9 cellular contexts compared by ENCODE assay signal in the genomic region with DNA sequence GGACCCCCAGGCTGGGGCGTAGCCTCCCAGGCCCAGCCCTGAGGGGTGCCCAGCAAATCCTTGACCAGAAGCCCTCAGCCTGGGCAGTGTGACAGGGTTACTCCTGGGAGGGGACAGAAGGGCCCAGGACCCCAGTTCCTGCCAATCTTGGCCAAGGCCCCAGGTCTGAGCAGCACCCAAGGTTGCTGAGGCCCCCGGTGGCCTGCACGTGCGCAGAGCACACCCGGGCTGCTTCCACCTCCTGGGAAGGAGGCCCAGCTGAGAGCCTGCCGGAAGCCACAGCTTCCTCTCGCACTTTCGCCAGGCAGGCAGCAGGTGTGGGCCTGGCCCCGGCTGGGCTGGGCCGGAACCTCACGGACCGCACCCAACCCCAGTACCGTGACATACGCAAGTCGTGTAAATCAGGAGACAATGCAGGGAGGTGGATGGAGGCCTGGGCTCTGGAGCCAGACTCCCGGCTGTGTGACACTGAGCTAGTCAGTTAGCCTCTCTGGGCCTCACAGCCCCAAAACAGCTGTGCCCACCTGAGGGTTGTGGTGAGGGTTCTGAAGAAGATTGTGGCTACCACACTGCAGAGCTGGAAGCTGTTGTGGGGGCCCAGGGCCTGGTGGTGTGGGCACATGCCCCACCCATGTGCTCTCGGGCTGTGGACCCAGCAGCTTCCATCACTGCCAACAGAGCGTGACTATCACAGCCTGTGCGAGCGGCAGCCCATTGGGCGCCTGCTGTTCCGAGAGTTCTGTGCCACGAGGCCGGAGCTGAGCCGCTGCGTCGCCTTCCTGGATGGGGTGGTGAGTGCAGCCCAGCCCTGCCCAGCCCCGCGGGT. TPM values are rescaled to one million over a fixed set of nuclear protein-coding genes. Genes with fewer than 3 reads are reported as not detected.
DNase-seq lines count a peak whose midpoint lies in the region; ATAC-seq and TF ChIP-seq lines count a peak whose summit lies in the region.
"Had no signal": no experiment of that assay in that cellular context is flagged by ENCODE, and none has a peak within 500 bp of the region (broad histone marks: within the 10 kb centered on the region; RNA-seq: fewer than 3 reads in every experiment).

No MANE protein-coding gene starts in this region.

- H3K14ac ChIP-seq in mesenchymal stem cell (ENCODE audit: low read length in 2 of 2) = no peak overlapping the region

- H3K18ac ChIP-seq in mesenchymal stem cell (ENCODE audit: low read depth in 1 of 2, low read length in 2 of 2) = no peak overlapping the region

- no peaks in the 10 kb centered on the region for H3K9me3 Mint-ChIP-seq in activated naive CD8-positive, alpha-beta T cell treated with anti-CD3 and anti-CD28 coated beads, Interleukin-2, amount 10 ng/mL, durations not matched to agents 7 days and 5 days

- H3K27ac ChIP-seq in OCI-LY3 (ENCODE audit: low read length) = peak overlapping the region; percentile 42
- H3K27ac ChIP-seq in psoas muscle = peak overlapping the region; percentile 42
- no peak overlapping the region for H3K27ac ChIP-seq in mesenchymal stem cell (ENCODE audit: low read length, poor library complexity, severe bottlenecking)

- TF ChIP-seq CTCF in OCI-LY3 (IDR thresholded peaks at IDR 0.05; ENCODE audit: low read depth, low read length) (no peak), psoas muscle (IDR thresholded peaks at IDR 0.05) (no peak)

- no peak overlapping the region for H2AFZ ChIP-seq in OCI-LY3 (ENCODE audit: low read depth, low read length)
- H2AFZ ChIP-seq in mesenchymal stem cell (ENCODE audit: low read depth, low read length) = no peak overlapping the region

- H3K4ac ChIP-seq in mesenchymal stem cell (ENCODE audit: low read depth in 1 of 2, low read length in 2 of 2) = peak overlapping the region in 1 of 2 experiments; percentile 13

- peak overlapping the region; percentile 83 for H3K27ac Mint-ChIP-seq in activated naive CD8-positive, alpha-beta T cell treated with anti-CD3 and anti-CD28 coated beads, Interleukin-2, amount 10 ng/mL, durations not matched to agents 7 days and 5 days

- H4K20me1 ChIP-seq in OCI-LY3 (ENCODE audit: insufficient read depth, low read length) = peaks cover 21% of the 10 kb centered on the region

- H2AK5ac ChIP-seq in mesenchymal stem cell (ENCODE audit: low read length, severe bottlenecking) = no peak overlapping the region

- H3K4me3 ChIP-seq in OCI-LY3 (ENCODE audit: low read length) (peak overlapping the region; percentile 12; the same call in 1 of the 2 replicates), psoas muscle (no peak overlapping the region), mesenchymal stem cell (ENCODE audit: insufficient read depth in 1 of 2, low read depth in 1 of 2, low read length in 2 of 2) (no peak overlapping the region)

- no peak overlapping the region for H2BK5ac ChIP-seq in mesenchymal stem cell (ENCODE audit: low read depth, low read length, poor library complexity, severe bottlenecking)

- TF ChIP-seq POLR2A in erythroblast (IDR thresholded peaks at IDR 0.05; ENCODE audit: low read length) = no peak

- POLR2A ChIA-PET in activated naive CD8-positive, alpha-beta T cell treated with anti-CD3 and anti-CD28 coated beads, Interleukin-2, amount 10 ng/mL, durations not matched to agents 7 days and 5 days (lab: Charles Lee) = interaction anchor here (0.5 to 10.7 kb wide), 20 partner anchors 8 to 130 kb away, joined by 3 to 312 read pairs (median 4); a partner anchor contains a TSS

- ATAC-seq in GM18502 (IDR thresholded peaks at IDR 0.05; ENCODE audit: poor library complexity, unreplicated experiment) (peak; percentile 60), HG02678 (IDR thresholded peaks at IDR 0.05; ENCODE audit: unreplicated experiment) (peak; percentile 45), psoas muscle (peak; percentile 15 to 56 (median 38))
- ATAC-seq in activated naive CD8-positive, alpha-beta T cell treated with anti-CD3 and anti-CD28 coated beads, Interleukin-2, amount 10 ng/mL, durations not matched to agents 7 days and 5 days (ENCODE audit: low read depth) = peak; percentile 51

- no peak overlapping the region for H4K91ac ChIP-seq in mesenchymal stem cell (ENCODE audit: low read length)

- H2BK120ac ChIP-seq in mesenchymal stem cell (ENCODE audit: low read depth, low read length) = no peak overlapping the region

- H3K27me3 ChIP-seq in OCI-LY3 (ENCODE audit: low read depth, low read length) (no peaks in the 10 kb centered on the region), psoas muscle (ENCODE audit: insufficient read depth in 3 of 3, low read length in 2 of 3) (no peaks in the 10 kb centered on the region), mesenchymal stem cell (ENCODE audit: control insufficient read depth in 1 of 2, insufficient read depth in 1 of 2, low read length in 2 of 2) (no peaks in the 10 kb centered on the region)

- no peak overlapping the region for H2BK15ac ChIP-seq in mesenchymal stem cell (ENCODE audit: low read depth, poor library complexity, severe bottlenecking)

- peak overlapping the region; percentile 94 for H3K4me3 Mint-ChIP-seq in activated naive CD8-positive, alpha-beta T cell treated with anti-CD3 and anti-CD28 coated beads, Interleukin-2, amount 10 ng/mL, durations not matched to agents 7 days and 5 days

- H2BK12ac ChIP-seq in mesenchymal stem cell (ENCODE audit: low read length in 2 of 2) = no peak overlapping the region

- H3K36me3 ChIP-seq in OCI-LY3 (replicated peaks; ENCODE audit: low read depth, low read length) (peaks cover 31% of the 10 kb centered on the region), psoas muscle (ENCODE audit: insufficient read depth in 1 of 2, low read depth in 1 of 2) (peaks cover 0 to 50% of the 10 kb centered on the region in 2 donors), mesenchymal stem cell (ENCODE audit: control insufficient read depth in 1 of 2, insufficient read depth in 2 of 2, low read depth in 1 of 2, low read length in 2 of 2) (peaks cover 50 to 68% of the 10 kb centered on the region in 2 experiments)

- H4K8ac ChIP-seq in mesenchymal stem cell (ENCODE audit: low read length) = no peak overlapping the region

- H3K27me3 Mint-ChIP-seq in activated naive CD8-positive, alpha-beta T cell treated with anti-CD3 and anti-CD28 coated beads, Interleukin-2, amount 10 ng/mL, durations not matched to agents 7 days and 5 days = no peaks in the 10 kb centered on the region

- H3K9ac ChIP-seq in OCI-LY3 (ENCODE audit: low read length) (peak overlapping the region; percentile 21; the same call in 1 of the 2 replicates), mesenchymal stem cell (ENCODE audit: low read length) (no peak overlapping the region)

- peak; percentile 81 for DNase-seq in activated naive CD8-positive, alpha-beta T cell treated with anti-CD3 and anti-CD28 coated beads, Interleukin-2, amount 10 ng/mL, durations not matched to agents 7 days and 5 days
- DNase-seq in psoas muscle (peak in 1 of 2 donors; percentile 63), erythroblast (lab: John Stamatoyannopoulos, UW) (no peak), D341Med (ENCODE audit: low spot score) (no peak), mesenchymal stem cell (no peak)

- H3K4me2 ChIP-seq in OCI-LY3 (ENCODE audit: low read length) (peak overlapping the region; percentile 97), mesenchymal stem cell (ENCODE audit: low read length, poor library complexity, severe bottlenecking) (no peak overlapping the region)

- H3K4me1 Mint-ChIP-seq in activated naive CD8-positive, alpha-beta T cell treated with anti-CD3 and anti-CD28 coated beads, Interleukin-2, amount 10 ng/mL, durations not matched to agents 7 days and 5 days = peaks cover 47% of the 10 kb centered on the region

- peaks cover 40% of the 10 kb centered on the region for H3K79me2 ChIP-seq in OCI-LY3 (ENCODE audit: low read length)

- H3K36me3 Mint-ChIP-seq in activated naive CD8-positive, alpha-beta T cell treated with anti-CD3 and anti-CD28 coated beads, Interleukin-2, amount 10 ng/mL, durations not matched to agents 7 days and 5 days = peaks cover 37% of the 10 kb centered on the region

- H3K4me1 ChIP-seq in OCI-LY3 (ENCODE audit: low read length) = peaks cover 49% of the 10 kb centered on the region
- H3K4me1 ChIP-seq in psoas muscle = peaks cover 31% of the 10 kb centered on the region
- H3K4me1 ChIP-seq in mesenchymal stem cell (ENCODE audit: control insufficient read depth, insufficient read depth, low read depth, low read length) = peaks cover 19% of the 10 kb centered on the region

- H3K23ac ChIP-seq in mesenchymal stem cell (ENCODE audit: low read length in 2 of 2) = no peak overlapping the region

- WGBS in psoas muscle, 3 donors = 44 to 70% (median 46%) methylated on average over 29 of the region's 29 CpGs
- 94% methylated on average over 29 of the region's 29 CpGs for WGBS in mesenchymal stem cell

- H3K79me1 ChIP-seq in mesenchymal stem cell (replicated peaks; ENCODE audit: low read length, poor library complexity, severe bottlenecking) = peaks cover 39% of the 10 kb centered on the region

- intact Hi-C loops in psoas muscle (cut with DNase I) = no loop called here

- no peaks in the 10 kb centered on the region for H3K9me3 ChIP-seq in OCI-LY3 (ENCODE audit: insufficient read depth, low read length)
- no peaks in the 10 kb centered on the region for H3K9me3 ChIP-seq in psoas muscle
- H3K9me3 ChIP-seq in mesenchymal stem cell (ENCODE audit: control insufficient read depth, low read length) = no peaks in the 10 kb centered on the region

RNA-seq across cellular contexts. Expression of a gene that starts 5.1 kb away (rescaled TPM):
- total RNA-seq in activated naive CD8-positive, alpha-beta T cell treated with anti-CD3 and anti-CD28 coated beads, Interleukin-2, amount 10 ng/mL, durations not matched to agents 7 days and 5 days = 100 to 1,000 TPM; 181 to 186 TPM
- 10 to 100 TPM; 15.8 to 22.6 (median 19.1) TPM for total RNA-seq in psoas muscle
- polyA plus RNA-seq in psoas muscle = 10 to 100 TPM; 12.3 to 14.6 (median 13.2) TPM
- 12.5 TPM for polyA plus RNA-seq in mesenchymal stem cell (2013, experiment 1 of 2)
- 13.0 TPM for polyA plus RNA-seq in mesenchymal stem cell (2013, experiment 2 of 2)

RNA-seq across cellular contexts. Expression of a gene that starts 15.1 kb away (rescaled TPM):
- 10 to 100 TPM; 10.0 to 10.6 TPM for total RNA-seq in activated naive CD8-positive, alpha-beta T cell treated with anti-CD3 and anti-CD28 coated beads, Interleukin-2, amount 10 ng/mL, durations not matched to agents 7 days and 5 days
- 1 to 10 TPM in 3 of 4 donors, under 1 TPM in 1; 0.88 to 2.6 (median 1.8) TPM for total RNA-seq in psoas muscle
- polyA plus RNA-seq in psoas muscle = 1 to 10 TPM in 1 of 3 donors, under 1 TPM in 2; 0.39 to 3.8 (median 0.48) TPM
- polyA plus RNA-seq in mesenchymal stem cell (2013, experiment 1 of 2) = 8.6 TPM
- 7.8 TPM for polyA plus RNA-seq in mesenchymal stem cell (2013, experiment 2 of 2)

RNA-seq across cellular contexts. Expression of a gene that starts 22.2 kb away (rescaled TPM):
- 1 to 10 TPM; 2.2 to 2.8 TPM for total RNA-seq in activated naive CD8-positive, alpha-beta T cell treated with anti-CD3 and anti-CD28 coated beads, Interleukin-2, amount 10 ng/mL, durations not matched to agents 7 days and 5 days
- total RNA-seq in psoas muscle = under 1 TPM in 1 of 4 donors, not detected in 3; 0.40 TPM
- under 1 TPM; 0.06 to 0.81 (median 0.09) TPM for polyA plus RNA-seq in psoas muscle
- 1.2 TPM for polyA plus RNA-seq in mesenchymal stem cell (2013, experiment 1 of 2)
- polyA plus RNA-seq in mesenchymal stem cell (2013, experiment 2 of 2) = 1.3 TPM

RNA-seq across cellular contexts. Expression of a gene that starts 31.1 kb away (rescaled TPM):
- total RNA-seq in activated naive CD8-positive, alpha-beta T cell treated with anti-CD3 and anti-CD28 coated beads, Interleukin-2, amount 10 ng/mL, durations not matched to agents 7 days and 5 days = not detected
- total RNA-seq in psoas muscle = not detected
- polyA plus RNA-seq in psoas muscle = not detected
- polyA plus RNA-seq in mesenchymal stem cell (2013, experiment 1 of 2) = not detected
- not detected for polyA plus RNA-seq in mesenchymal stem cell (2013, experiment 2 of 2)
- total RNA-seq: epithelial cell of proximal tubule had no signal

RNA-seq across cellular contexts. Expression of a gene that starts 41.9 kb away (rescaled TPM):
- 10 to 100 TPM; 82.5 to 87.0 TPM for total RNA-seq in activated naive CD8-positive, alpha-beta T cell treated with anti-CD3 and anti-CD28 coated beads, Interleukin-2, amount 10 ng/mL, durations not matched to agents 7 days and 5 days
- total RNA-seq in psoas muscle = 10 to 100 TPM; 17.7 to 28.4 (median 24.3) TPM
- polyA plus RNA-seq in psoas muscle = 10 to 100 TPM in 2 of 3 donors, 1 to 10 TPM in 1; 8.1 to 20.8 (median 20.1) TPM
- 149 TPM for polyA plus RNA-seq in mesenchymal stem cell (2013, experiment 1 of 2)
- polyA plus RNA-seq in mesenchymal stem cell (2013, experiment 2 of 2) = 150 TPM

Comparison
In these comparisons a context has a peak if more than half of its experiments do, and no peak if none do; other contexts are left out.
1. RNA of a gene that starts 5.1 kb away (total RNA-seq): 181 to 186 TPM in activated naive CD8-positive, alpha-beta T cell treated with anti-CD3 and anti-CD28 coated beads, Interleukin-2, amount 10 ng/mL, durations not matched to agents 7 days and 5 days; 15.8 to 22.6 TPM in psoas muscle; every median in the first group is over 4 times any median in the second.
2. Peak in every context shown above with its lines, with median percentiles within 50 percentile points of each other: ATAC-seq.